17 cellular contexts compared by ENCODE assay signal in genomic region chr10:71982269-71983178, GRCh38. TPM values are rescaled to one million over a fixed set of nuclear protein-coding genes. Genes with fewer than 3 reads are reported as not detected.
A peak's percentile ranks its signal among the peaks of the same experiment; 100 is the strongest.
DNase-seq lines count a peak whose midpoint lies in the region; ATAC-seq and TF ChIP-seq lines count a peak whose summit lies in the region.
"Had no signal": no experiment of that assay in that cellular context is flagged by ENCODE, and none has a peak within 500 bp of the region (broad histone marks: within the 10 kb centered on the region; RNA-seq: fewer than 3 reads in every experiment).

No MANE protein-coding gene starts in this region.

- H3K9me3 Mint-ChIP-seq in activated T-helper 17 cell treated with anti-CD3 and anti-CD28 coated beads, Interleukin-2, amount 50 U/mL, for 72 hours = no peaks in the 10 kb centered on the region
- H3K9me3 Mint-ChIP-seq: activated CD8-positive, alpha-beta T cell treated with anti-CD3 and anti-CD28 coated beads for 36 hours had no signal

- TF ChIP-seq CTCF in GM13977 (IDR thresholded peaks at IDR 0.05; ENCODE audit: extremely low read depth, insufficient read depth, missing control alignments) (peak; percentile 8), gastroesophageal sphincter (IDR thresholded peaks at IDR 0.05) (no peak), spleen (IDR thresholded peaks at IDR 0.05 in 8 of 11, conservative IDR thresholded peaks at IDR 0.05 in 3 of 11) (no peak), hepatocyte (IDR thresholded peaks at IDR 0.05; ENCODE audit: poor library complexity) (no peak)

- intact Hi-C loops in spleen (cut with DNase I; ENCODE audit: low total_unique reads) (no loop called here), left colon (cut with DNase I, micrococcal nuclease) (no loop called here)

- peaks cover 3% of the 10 kb centered on the region for H3K27me3 Mint-ChIP-seq in activated T-helper 17 cell treated with anti-CD3 and anti-CD28 coated beads, Interleukin-2, amount 50 U/mL, for 72 hours
- H3K27me3 Mint-ChIP-seq: activated CD8-positive, alpha-beta T cell treated with anti-CD3 and anti-CD28 coated beads for 36 hours had no signal

- WGBS in gastroesophageal sphincter (ENCODE audit: low coverage in 1 of 2), 2 donors = 32 to 56% methylated on average over 5 to 8 of the region's 10 CpGs
- WGBS in spleen, 5 donors = 77 to 88% (median 83%) methylated on average over 10 of the region's 10 CpGs
- WGBS in hepatocyte (ENCODE audit: low lambda C conversion rate, missing lambda C conversion rate) = 89% methylated on average over 10 of the region's 10 CpGs

- peak overlapping the region; percentile 18 for H3K27ac Mint-ChIP-seq in activated T-helper 17 cell treated with anti-CD3 and anti-CD28 coated beads, Interleukin-2, amount 50 U/mL, for 72 hours
- H3K27ac Mint-ChIP-seq: activated CD8-positive, alpha-beta T cell treated with anti-CD3 and anti-CD28 coated beads for 36 hours; CD14-positive monocyte had no signal

- TF ChIP-seq EP300 in gastroesophageal sphincter (IDR thresholded peaks at IDR 0.05) = no peak

- H3K79me2 ChIP-seq in hepatocyte = peaks cover 77% of the 10 kb centered on the region

- peaks cover 21 to 100% (median 71%) of the 10 kb centered on the region in 3 donors for H3K4me1 ChIP-seq in gastroesophageal sphincter
- H3K4me1 ChIP-seq in spleen = peaks cover 35 to 97% (median 55%) of the 10 kb centered on the region in 6 donors
- peaks cover 44% of the 10 kb centered on the region for H3K4me1 ChIP-seq in hepatocyte (ENCODE audit: insufficient read depth)
- H3K4me1 ChIP-seq: parathyroid adenoma had no signal

- H2AFZ ChIP-seq in hepatocyte = no peak overlapping the region
- H2AFZ ChIP-seq: parathyroid adenoma had no signal

- in situ Hi-C loops in GM13977 (cut with MboI; ENCODE audit: low pct_unique_long_range_greater_than_20kb, low sequenced_read_pairs, unreplicated experiment) = no loop called here

- H3K36me3 ChIP-seq in gastroesophageal sphincter = no peaks in the 10 kb centered on the region
- H3K36me3 ChIP-seq in spleen = no peaks in the 10 kb centered on the region
- H3K36me3 ChIP-seq in hepatocyte (replicated peaks; ENCODE audit: insufficient read depth, low read depth) = no peaks in the 10 kb centered on the region

- no peaks in the 10 kb centered on the region for H3K27me3 ChIP-seq in gastroesophageal sphincter
- no peaks in the 10 kb centered on the region for H3K27me3 ChIP-seq in spleen (replicated peaks in 1 of 7)
- no peaks in the 10 kb centered on the region for H3K27me3 ChIP-seq in hepatocyte

- H3K27ac ChIP-seq in gastroesophageal sphincter = peak overlapping the region; percentile 47 to 91 (median 84)
- peak overlapping the region in 5 of 8 donors; percentile 59 to 77 (median 75) for H3K27ac ChIP-seq in spleen
- no peak overlapping the region for H3K27ac ChIP-seq in hepatocyte
- H3K27ac ChIP-seq: parathyroid adenoma had no signal

- H3K9me2 ChIP-seq in hepatocyte (replicated peaks; ENCODE audit: insufficient read depth) = no peaks in the 10 kb centered on the region

- H3K9me3 ChIP-seq in gastroesophageal sphincter = no peaks in the 10 kb centered on the region
- H3K9me3 ChIP-seq in spleen = no peaks in the 10 kb centered on the region
- no peaks in the 10 kb centered on the region for H3K9me3 ChIP-seq in hepatocyte (ENCODE audit: low read depth)

- DNase-seq in GM13977 (ENCODE audit: low spot score) (no peak), spleen (peak; percentile 44), A172 (ENCODE audit: low spot score) (no peak), hepatocyte (ENCODE audit: low spot score) (no peak), SKM-1 (lab: John Stamatoyannopoulos, UW; ENCODE audit: unreplicated experiment) (no peak), left colon (no peak)
- DNase-seq: activated CD8-positive, alpha-beta T cell treated with anti-CD3 and anti-CD28 coated beads for 36 hours; activated naive CD4-positive, alpha-beta T cell; dermis blood vessel endothelial cell; NCI-H2107; PC-3; stimulated activated naive CD4-positive, alpha-beta T cell; T-helper 9 cell had no signal

- peaks cover 12% of the 10 kb centered on the region for H3K4me1 Mint-ChIP-seq in activated T-helper 17 cell treated with anti-CD3 and anti-CD28 coated beads, Interleukin-2, amount 50 U/mL, for 72 hours

- H3K4me2 ChIP-seq in hepatocyte = no peak overlapping the region

- no peak for TF ChIP-seq POLR2A in gastroesophageal sphincter (IDR thresholded peaks at IDR 0.05)
- TF ChIP-seq POLR2A in spleen (IDR thresholded peaks at IDR 0.05) = no peak

- ATAC-seq in activated T-helper 17 cell treated with anti-CD3 and anti-CD28 coated beads, Interleukin-2, amount 50 U/mL, for 72 hours (replicated peaks) = no peak
- no peak for ATAC-seq in gastroesophageal sphincter
- no peak for ATAC-seq in left colon
- ATAC-seq: activated CD8-positive, alpha-beta T cell treated with anti-CD3 and anti-CD28 coated beads for 36 hours; PC-3 had no signal

- peaks cover 5% of the 10 kb centered on the region for H4K20me1 ChIP-seq in hepatocyte (ENCODE audit: insufficient read depth, poor library complexity, severe bottlenecking)

- no peaks in the 10 kb centered on the region for H3K36me3 Mint-ChIP-seq in activated T-helper 17 cell treated with anti-CD3 and anti-CD28 coated beads, Interleukin-2, amount 50 U/mL, for 72 hours (ENCODE audit: low read depth)
- H3K36me3 Mint-ChIP-seq: CD14-positive monocyte had no signal

- no peak overlapping the region for H3K4me3 Mint-ChIP-seq in activated T-helper 17 cell treated with anti-CD3 and anti-CD28 coated beads, Interleukin-2, amount 50 U/mL, for 72 hours
- H3K4me3 Mint-ChIP-seq: activated CD8-positive, alpha-beta T cell treated with anti-CD3 and anti-CD28 coated beads for 36 hours; CD14-positive monocyte had no signal

- H3K4me3 ChIP-seq in gastroesophageal sphincter (no peak overlapping the region), spleen (no peak overlapping the region), hepatocyte (no peak overlapping the region)

RNA-seq across cellular contexts. Expression of gene CHST3, which starts 18.3 kb away (rescaled TPM):
- under 1 TPM in 1 of 2 donors, not detected in 1; 0.19 TPM for total RNA-seq in activated T-helper 17 cell treated with anti-CD3 and anti-CD28 coated beads, Interleukin-2, amount 50 U/mL, for 72 hours
- total RNA-seq in gastroesophageal sphincter (10 to 100 TPM; 31.8 to 48.0 (median 37.3) TPM), spleen (1 to 10 TPM; 4.1 to 8.7 (median 6.1) TPM), hepatocyte (13.0 and 14.1 TPM in 2 replicates), left colon (1 to 10 TPM; 1.1 to 2.7 TPM)
- polyA plus RNA-seq in spleen (1 to 10 TPM in 1 of 3 donors, under 1 TPM in 2; 0.28 to 1.6 (median 0.56) TPM), hepatocyte (6.1 and 6.8 TPM in 2 replicates)
- 57.0 and 59.0 TPM in 2 replicates for total RNA-seq in A172 (2014; rRNA removed; shearing (Covaris generic))
- polyA plus RNA-seq: CD14-positive monocyte had no signal
